ENCODE assay signal across 11 cellular contexts in genomic region chr1:27598288-27598687, GRCh38. TPM values are rescaled to one million over a fixed set of nuclear protein-coding genes. Genes with fewer than 3 reads are reported as not detected.
DNase-seq lines count a peak whose midpoint lies in the region; ATAC-seq and TF ChIP-seq lines count a peak whose summit lies in the region.
"Had no signal": no experiment of that assay in that cellular context is flagged by ENCODE, and none has a peak within 500 bp of the region (broad histone marks: within the 10 kb centered on the region; RNA-seq: fewer than 3 reads in every experiment).

No MANE protein-coding gene starts in this region.

- H3K9ac ChIP-seq in DND-41 (ENCODE audit: low read depth, low read length): peak overlapping the region; percentile 91

- no peak for TF ChIP-seq CTCF in DND-41 (IDR thresholded peaks at IDR 0.05; ENCODE audit: borderline replicate concordance, extremely low read depth, low read length, poor library complexity, severe bottlenecking)
- TF ChIP-seq CTCF in glutamatergic neuron (IDR thresholded peaks at IDR 0.05; ENCODE audit: partially characterized antibody, unreplicated experiment): no peak

- no peak overlapping the region for H2AFZ ChIP-seq in DND-41 (ENCODE audit: low read depth, low read length)

- peaks cover 13% of the 10 kb centered on the region for H3K9me3 Mint-ChIP-seq in glutamatergic neuron (ENCODE audit: unreplicated experiment)
- H3K9me3 Mint-ChIP-seq: activated naive CD4-positive, alpha-beta T cell treated with anti-CD3 and anti-CD28 coated beads, Interleukin-2, amount 50 U/mL, for 24 hours; stimulated activated memory B cell treated with anti-CD40 and anti-IgM and Interleukin-4, amounts not matched to agents 10 μg/mL and 1 μg/mL and 100 μg/mL, for 72 hours had no signal

- intact Hi-C loops in sciatic nerve (cut with DNase I): loop anchor here (10.0 kb wide), 1 partner anchor 103 kb away; the partner anchor contains the start of gene WASF2

- peaks cover 72% of the 10 kb centered on the region for H3K4me1 ChIP-seq in DND-41 (ENCODE audit: insufficient read depth, low read length)

- peak; percentile 50 for DNase-seq in DND-41
- DNase-seq in SK-N-DZ (ENCODE audit: low spot score): peak; percentile 76
- peak; percentile 85 for DNase-seq in glutamatergic neuron
- no peak for DNase-seq in sciatic nerve (ENCODE audit: low spot score)
- DNase-seq in NCI-H1092 (lab: John Stamatoyannopoulos, UW): no peak
- no peak for DNase-seq in germinal center (ENCODE audit: low spot score)
- DNase-seq: NCI-H526 had no signal

- H3K36me3 Mint-ChIP-seq in glutamatergic neuron (ENCODE audit: unreplicated experiment): no peaks in the 10 kb centered on the region
- H3K36me3 Mint-ChIP-seq: activated naive CD4-positive, alpha-beta T cell treated with anti-CD3 and anti-CD28 coated beads, Interleukin-2, amount 50 U/mL, for 24 hours; stimulated activated memory B cell treated with anti-CD40 and anti-IgM and Interleukin-4, amounts not matched to agents 10 μg/mL and 1 μg/mL and 100 μg/mL, for 72 hours had no signal

- H3K4me2 ChIP-seq in DND-41 (ENCODE audit: insufficient read depth, low read length): peak overlapping the region; percentile 64

- no peaks in the 10 kb centered on the region for H3K9me3 ChIP-seq in DND-41 (ENCODE audit: insufficient read depth, low read length, severe bottlenecking)

- ATAC-seq in DND-41 (ENCODE audit: insufficient read depth, low read depth): no peak
- peak; percentile 58 for ATAC-seq in sciatic nerve
- no peak for ATAC-seq in GM21576 (IDR thresholded peaks at IDR 0.05; ENCODE audit: unreplicated experiment)
- no peak for ATAC-seq in GM18870 (IDR thresholded peaks at IDR 0.05; ENCODE audit: unreplicated experiment)
- ATAC-seq: stimulated activated memory B cell treated with anti-CD40 and anti-IgM and Interleukin-4, amounts not matched to agents 10 μg/mL and 1 μg/mL and 100 μg/mL, for 72 hours had no signal

- no peaks in the 10 kb centered on the region for H3K27me3 ChIP-seq in DND-41 (ENCODE audit: insufficient read depth, low read length, poor library complexity)

- peak overlapping the region; percentile 82 for H3K4me3 Mint-ChIP-seq in glutamatergic neuron (ENCODE audit: unreplicated experiment)

- peak overlapping the region in 1 of 2 experiments; percentile 6; a peak in 2 of 4 replicates for H3K4me3 ChIP-seq in DND-41 (ENCODE audit: low read depth in 1 of 2, low read length in 2 of 2)

- peaks cover 37% of the 10 kb centered on the region for H3K4me1 Mint-ChIP-seq in glutamatergic neuron (ENCODE audit: low read depth, unreplicated experiment)

- peak overlapping the region; percentile 59 for H3K27ac ChIP-seq in DND-41 (ENCODE audit: low read length)

- peaks cover 99% of the 10 kb centered on the region for H3K79me2 ChIP-seq in DND-41 (ENCODE audit: insufficient read depth, low read length)

- H4K20me1 ChIP-seq in DND-41 (ENCODE audit: insufficient read depth, low read length): peaks cover 91% of the 10 kb centered on the region

- no peak overlapping the region for H3K27ac Mint-ChIP-seq in glutamatergic neuron (ENCODE audit: unreplicated experiment)
- H3K27ac Mint-ChIP-seq: activated naive CD4-positive, alpha-beta T cell treated with anti-CD3 and anti-CD28 coated beads, Interleukin-2, amount 50 U/mL, for 24 hours; stimulated activated memory B cell treated with anti-CD40 and anti-IgM and Interleukin-4, amounts not matched to agents 10 μg/mL and 1 μg/mL and 100 μg/mL, for 72 hours had no signal

- H3K36me3 ChIP-seq in DND-41 (ENCODE audit: insufficient read depth, low read length): peaks cover 35% of the 10 kb centered on the region

- peaks cover 16% of the 10 kb centered on the region for H3K27me3 Mint-ChIP-seq in glutamatergic neuron (ENCODE audit: unreplicated experiment)
- H3K27me3 Mint-ChIP-seq: activated naive CD4-positive, alpha-beta T cell treated with anti-CD3 and anti-CD28 coated beads, Interleukin-2, amount 50 U/mL, for 24 hours; stimulated activated memory B cell treated with anti-CD40 and anti-IgM and Interleukin-4, amounts not matched to agents 10 μg/mL and 1 μg/mL and 100 μg/mL, for 72 hours had no signal

RNA-seq across cellular contexts. Expression of gene AHDC1, which starts 5.7 kb away (rescaled TPM):
- polyA plus RNA-seq in SK-N-DZ (2014; cell fraction: cytosol; rRNA removed): 1.5 and 3.5 TPM in 2 replicates
- polyA plus RNA-seq in SK-N-DZ (2014; cell fraction: nucleus; rRNA removed): 3.2 and 3.8 TPM in 2 replicates
- total RNA-seq in glutamatergic neuron (ENCODE audit: unreplicated experiment) (131 TPM), sciatic nerve (61.9 TPM)

RNA-seq across cellular contexts. Expression of gene FGR, which starts 36.7 kb away (rescaled TPM):
- not detected in 2 replicates for polyA plus RNA-seq in SK-N-DZ (2014; cell fraction: cytosol; rRNA removed)
- polyA plus RNA-seq in SK-N-DZ (2014; cell fraction: nucleus; rRNA removed): not detected in 2 replicates
- total RNA-seq in glutamatergic neuron (ENCODE audit: unreplicated experiment) (not detected), sciatic nerve (15.3 TPM)

Comparison
In these comparisons a context has a peak if more than half of its experiments do, and no peak if none do; other contexts are left out.
1. DNase-seq: peak in DND-41 (single experiment), SK-N-DZ (single experiment) and glutamatergic neuron (single experiment); none in sciatic nerve (single experiment), NCI-H1092 (single experiment) and germinal center (single experiment).
2. RNA of gene FGR, which starts 36.7 kb away (total RNA-seq): 15.3 TPM in sciatic nerve (single experiment); not detected in glutamatergic neuron (single experiment); every median in the first group is over 10 times any median in the second.